ENCODE assay signal across 8 cellular contexts in the genomic region with DNA sequence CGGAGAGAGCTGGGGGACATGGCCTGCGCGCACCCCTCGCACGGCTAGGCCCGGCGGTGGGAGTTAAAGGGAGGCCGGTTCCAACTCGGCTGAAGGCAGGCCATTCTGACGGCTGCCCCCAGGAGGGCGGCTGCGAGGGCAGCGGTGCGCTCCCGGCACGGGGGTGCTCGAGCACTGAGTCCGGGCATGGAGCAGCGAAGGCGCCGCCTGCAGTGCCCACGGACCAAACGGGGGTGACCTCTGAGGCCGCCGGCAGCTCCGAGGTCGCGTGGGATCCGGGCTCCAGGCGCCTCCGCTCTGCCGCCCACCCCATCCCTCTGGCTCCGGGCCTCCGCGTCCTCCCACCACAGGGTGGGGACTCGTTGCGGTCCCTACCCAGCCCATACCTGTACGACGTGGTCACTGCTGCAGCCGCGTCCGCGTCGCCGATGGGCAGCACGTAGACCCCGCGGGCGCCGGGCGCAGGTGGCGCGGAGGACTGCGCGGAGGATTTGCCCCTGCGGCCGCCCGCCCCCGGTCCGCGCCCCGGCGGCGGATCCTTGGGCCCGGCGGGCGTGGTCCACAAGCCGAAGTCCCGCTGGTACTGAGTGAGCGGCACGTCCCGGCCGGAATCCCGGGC. TPM values are rescaled to one million over a fixed set of nuclear protein-coding genes. Genes with fewer than 3 reads are reported as not detected.
DNase-seq lines count a peak whose midpoint lies in the region; ATAC-seq and TF ChIP-seq lines count a peak whose summit lies in the region.

No MANE protein-coding gene starts in this region.

- H3K27me3 Mint-ChIP-seq in T-cell, result peaks cover 0 to 8% of the 10 kb centered on the region in 2 donors

- H3K4me1 ChIP-seq in HEK293 (ENCODE audit: control insufficient read depth, insufficient read depth, low read length) (peaks cover 5% of the 10 kb centered on the region), ectodermal cell (ENCODE audit: control insufficient read depth, insufficient read depth, low read length) (peaks cover 12% of the 10 kb centered on the region), mesenchymal stem cell (ENCODE audit: control insufficient read depth, insufficient read depth, low read depth, low read length) (peaks cover 11% of the 10 kb centered on the region), transverse colon (peaks cover 7 to 18% (median 11%) of the 10 kb centered on the region in 4 donors)

- peak overlapping the region in 1 of 2 experiments; percentile 64 for H3K23ac ChIP-seq in mesenchymal stem cell (ENCODE audit: low read length in 2 of 2)

- peak overlapping the region; percentile 79 for H2AFZ ChIP-seq in mesenchymal stem cell (ENCODE audit: low read depth, low read length)

- H3K27me3 ChIP-seq in ectodermal cell (ENCODE audit: control insufficient read depth, insufficient read depth, low read length, poor library complexity, severe bottlenecking), result peaks cover 13% of the 10 kb centered on the region
- H3K27me3 ChIP-seq in mesenchymal stem cell (ENCODE audit: control insufficient read depth in 1 of 2, insufficient read depth in 1 of 2, low read length in 2 of 2), result no peaks in the 10 kb centered on the region
- H3K27me3 ChIP-seq in transverse colon, result peaks cover 15% of the 10 kb centered on the region

- H3K4me3 Mint-ChIP-seq in T-cell, result peak overlapping the region; percentile 74 to 85 (median 77)

- H2AK5ac ChIP-seq in mesenchymal stem cell (ENCODE audit: low read length, severe bottlenecking), result no peak overlapping the region

- ATAC-seq in T-cell (replicated peaks in 1 of 4) (peak; percentile 29 to 49 (median 40)), HG03159 (IDR thresholded peaks at IDR 0.05; ENCODE audit: unreplicated experiment) (no peak)

- no peaks in the 10 kb centered on the region for H3K9me3 Mint-ChIP-seq in T-cell

- H3K14ac ChIP-seq in mesenchymal stem cell (ENCODE audit: low read length in 2 of 2), result peak overlapping the region in 1 of 2 experiments; percentile 44

- WGBS in ectodermal cell, 2 experiments, result 1% methylated on average over 74 of the region's 74 CpGs
- WGBS in mesenchymal stem cell, result 2% methylated on average over 45 of the region's 74 CpGs
- WGBS in transverse colon (ENCODE audit: low coverage in 1 of 2), 2 donors, result 4% methylated on average over 28 of the region's 74 CpGs; no CpG with 5 or more reads in 1 of the 2 donors

- H3K4me1 Mint-ChIP-seq in T-cell, result peaks cover 9 to 18% (median 17%) of the 10 kb centered on the region in 3 donors

- H3K9ac ChIP-seq in mesenchymal stem cell (ENCODE audit: low read length), result peak overlapping the region; percentile 54

- H4K91ac ChIP-seq in mesenchymal stem cell (ENCODE audit: low read length), result peak overlapping the region; percentile 31

- H3K27ac Mint-ChIP-seq in T-cell, result no peak overlapping the region

- H2BK5ac ChIP-seq in mesenchymal stem cell (ENCODE audit: low read depth, low read length, poor library complexity, severe bottlenecking), result no peak overlapping the region

- no peak for TF ChIP-seq POLR2A in transverse colon (IDR thresholded peaks at IDR 0.05)

- peak overlapping the region; percentile 87 for H3K4me2 ChIP-seq in mesenchymal stem cell (ENCODE audit: low read length, poor library complexity, severe bottlenecking)

- in situ Hi-C loops in transverse colon (cut with MboI; ENCODE audit: low pct_ligation_motif_present in 1 of 4, low pct_unique_long_range_greater_than_20kb in 1 of 4, low sequenced_read_pairs in 3 of 4), result no loop called here

- peak overlapping the region; percentile 36 for H2BK15ac ChIP-seq in mesenchymal stem cell (ENCODE audit: low read depth, poor library complexity, severe bottlenecking)

- H3K27ac ChIP-seq in HEK293 (ENCODE audit: extremely low read depth, low read depth, low read length), result peak overlapping the region; percentile 64; the same call in 1 of the 2 replicates
- H3K27ac ChIP-seq in ectodermal cell (ENCODE audit: insufficient read depth, low read depth, low read length, poor library complexity, severe bottlenecking), result no peak overlapping the region
- H3K27ac ChIP-seq in mesenchymal stem cell (ENCODE audit: low read length, poor library complexity, severe bottlenecking), result no peak overlapping the region
- peak overlapping the region in 1 of 4 donors; percentile 8 for H3K27ac ChIP-seq in transverse colon

- H3K4ac ChIP-seq in mesenchymal stem cell (ENCODE audit: low read depth in 1 of 2, low read length in 2 of 2), result no peak overlapping the region

- H3K36me3 Mint-ChIP-seq in T-cell, result peaks cover 10% of the 10 kb centered on the region

- DNase-seq in GM10266 (ENCODE audit: extremely low spot score) (peak; percentile 72), T-cell (peak in 6 of 34 experiments; percentile 6 to 32 (median 12)), mesenchymal stem cell (peak; percentile 29), transverse colon (no peak)
- DNase-seq in NK-92 treated with Interleukin-12 subunit alpha and Interleukin-12 subunit beta, amount 100 ng/mL, for 24 hours (lab: John Stamatoyannopoulos, UW), result no peak

- CTCF ChIA-PET in HEK293 (lab: Yijun Ruan, JAX), result interaction anchor here (0.5 to 1.5 kb wide), 2 partner anchors 46 to 441 kb away, joined by 3 to 5 read pairs; no protein-coding TSS in a partner anchor
- CTCF ChIA-PET in T-cell (lab: Charles Lee), result no interaction called here

- peak overlapping the region; percentile 78 for H3K4me3 ChIP-seq in HEK293 (ENCODE audit: low read depth, low read length)
- H3K4me3 ChIP-seq in ectodermal cell (ENCODE audit: insufficient read depth, low read depth, low read length), result peak overlapping the region; percentile 51
- H3K4me3 ChIP-seq in mesenchymal stem cell (ENCODE audit: insufficient read depth in 1 of 2, low read depth in 1 of 2, low read length in 2 of 2), result peak overlapping the region; percentile 78 to 85
- peak overlapping the region; percentile 40 to 67 (median 50) for H3K4me3 ChIP-seq in transverse colon

- intact Hi-C loops in transverse colon (cut with DNase I; ENCODE audit: low total_unique reads), result no loop called here

- peak overlapping the region in 1 of 2 experiments; percentile 61 for H3K18ac ChIP-seq in mesenchymal stem cell (ENCODE audit: low read depth in 1 of 2, low read length in 2 of 2)

- no peak for TF ChIP-seq EP300 in transverse colon (IDR thresholded peaks at IDR 0.05; ENCODE audit: low read depth)

- H3K9me3 ChIP-seq in HEK293 (ENCODE audit: control insufficient read depth, insufficient read depth, low read depth, low read length) (no peaks in the 10 kb centered on the region), ectodermal cell (ENCODE audit: control insufficient read depth, low read length) (no peaks in the 10 kb centered on the region), mesenchymal stem cell (ENCODE audit: control insufficient read depth, low read length) (no peaks in the 10 kb centered on the region), transverse colon (no peaks in the 10 kb centered on the region)

- POLR2A ChIA-PET in HEK293 (lab: Yijun Ruan, JAX) (interaction anchor here (1.9 kb wide), 1 partner anchor 60 kb away, joined by 6 read pairs; a partner anchor contains a TSS), T-cell (lab: Charles Lee) (no interaction called here)

- H3K36me3 ChIP-seq in HEK293 (ENCODE audit: control insufficient read depth in 2 of 2, insufficient read depth in 1 of 2, low read length in 2 of 2), result peaks cover 0 to 23% of the 10 kb centered on the region in 2 experiments; a peak in 2 of 3 replicates
- no peaks in the 10 kb centered on the region for H3K36me3 ChIP-seq in ectodermal cell (ENCODE audit: control insufficient read depth, insufficient read depth, low read length)
- peaks cover 18 to 21% of the 10 kb centered on the region in 2 experiments for H3K36me3 ChIP-seq in mesenchymal stem cell (ENCODE audit: control insufficient read depth in 1 of 2, insufficient read depth in 2 of 2, low read depth in 1 of 2, low read length in 2 of 2)
- no peaks in the 10 kb centered on the region for H3K36me3 ChIP-seq in transverse colon

- H2BK12ac ChIP-seq in mesenchymal stem cell (ENCODE audit: low read length in 2 of 2), result no peak overlapping the region

- no peak for TF ChIP-seq CTCF in GM10266 (IDR thresholded peaks at IDR 0.05; ENCODE audit: control insufficient read depth, insufficient read depth, low read depth, missing control alignments)
- TF ChIP-seq CTCF in HEK293 (tag by site-specific recombination; IDR thresholded peaks at IDR 0.05), result peak; percentile 66
- TF ChIP-seq CTCF in transverse colon (IDR thresholded peaks at IDR 0.05), result no peak

- H4K8ac ChIP-seq in mesenchymal stem cell (ENCODE audit: low read length), result peak overlapping the region; percentile 57

- H2BK120ac ChIP-seq in mesenchymal stem cell (ENCODE audit: low read depth, low read length), result no peak overlapping the region

- peaks cover 10% of the 10 kb centered on the region for H3K79me1 ChIP-seq in mesenchymal stem cell (replicated peaks; ENCODE audit: low read length, poor library complexity, severe bottlenecking)

TF ChIP-seq in HEK293, 187 proteins besides CTCF, POLR2A, EP300 and RAD21 (continues in another document):
- TF ChIP-seq, protein P1, sequence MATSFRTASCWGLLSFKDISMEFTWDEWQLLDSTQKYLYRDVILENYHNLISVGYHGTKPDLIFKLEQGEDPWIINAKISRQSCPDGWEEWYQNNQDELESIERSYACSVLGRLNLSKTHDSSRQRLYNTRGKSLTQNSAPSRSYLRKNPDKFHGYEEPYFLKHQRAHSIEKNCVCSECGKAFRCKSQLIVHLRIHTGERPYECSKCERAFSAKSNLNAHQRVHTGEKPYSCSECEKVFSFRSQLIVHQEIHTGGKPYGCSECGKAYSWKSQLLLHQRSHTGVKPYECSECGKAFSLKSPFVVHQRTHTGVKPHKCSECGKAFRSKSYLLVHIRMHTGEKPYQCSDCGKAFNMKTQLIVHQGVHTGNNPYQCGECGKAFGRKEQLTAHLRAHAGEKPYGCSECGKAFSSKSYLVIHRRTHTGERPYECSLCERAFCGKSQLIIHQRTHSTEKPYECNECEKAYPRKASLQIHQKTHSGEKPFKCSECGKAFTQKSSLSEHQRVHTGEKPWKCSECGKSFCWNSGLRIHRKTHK (tag by site-specific recombination; IDR thresholded peaks at IDR 0.05), result no peak

RNA-seq across cellular contexts. Expression of a gene that starts 0.5 kb away (rescaled TPM):
- total RNA-seq in T-cell (1 to 10 TPM; 1.2 to 3.3 (median 2.1) TPM), transverse colon (1 to 10 TPM in 2 of 4 donors, not detected in 2; 1.4 to 2.1 TPM)
- polyA plus RNA-seq in ectodermal cell (2013, experiment 1 of 4), result 2.4 TPM
- polyA plus RNA-seq in ectodermal cell (2013, experiment 2 of 4), result 3.1 TPM
- 4.4 TPM for polyA plus RNA-seq in ectodermal cell (2013, experiment 3 of 4)
- polyA plus RNA-seq in ectodermal cell (2013, experiment 4 of 4), result 4.1 TPM
- polyA plus RNA-seq in mesenchymal stem cell (2013, experiment 1 of 2), result 1.8 TPM
- polyA plus RNA-seq in mesenchymal stem cell (2013, experiment 2 of 2), result 1.7 TPM

RNA-seq across cellular contexts. Expression of a gene that starts 59.8 kb away (rescaled TPM):
- 10 to 100 TPM; 38.8 to 46.2 (median 41.3) TPM for total RNA-seq in T-cell
- 65.0 TPM for polyA plus RNA-seq in ectodermal cell (2013, experiment 1 of 4)
- polyA plus RNA-seq in ectodermal cell (2013, experiment 2 of 4), result 70.9 TPM
- 61.4 TPM for polyA plus RNA-seq in ectodermal cell (2013, experiment 3 of 4)
- polyA plus RNA-seq in ectodermal cell (2013, experiment 4 of 4), result 65.5 TPM
- 60.6 TPM for polyA plus RNA-seq in mesenchymal stem cell (2013, experiment 1 of 2)
- 62.2 TPM for polyA plus RNA-seq in mesenchymal stem cell (2013, experiment 2 of 2)
- total RNA-seq in transverse colon, result 10 to 100 TPM; 27.3 to 61.3 (median 48.8) TPM

Comparison
In these comparisons a context has a peak if more than half of its experiments do, and no peak if none do; other contexts are left out.
1. DNase-seq: peak in GM10266 (single experiment) and mesenchymal stem cell (single experiment); none in transverse colon (single experiment) and NK-92 treated with Interleukin-12 subunit alpha and Interleukin-12 subunit beta, amount 100 ng/mL, for 24 hours (single experiment).
2. Peak in every context shown above with its lines, with median percentiles within 50 percentile points of each other: H3K4me3 ChIP-seq.